ENCODE assay signal across 12 cellular contexts in the genomic region with DNA sequence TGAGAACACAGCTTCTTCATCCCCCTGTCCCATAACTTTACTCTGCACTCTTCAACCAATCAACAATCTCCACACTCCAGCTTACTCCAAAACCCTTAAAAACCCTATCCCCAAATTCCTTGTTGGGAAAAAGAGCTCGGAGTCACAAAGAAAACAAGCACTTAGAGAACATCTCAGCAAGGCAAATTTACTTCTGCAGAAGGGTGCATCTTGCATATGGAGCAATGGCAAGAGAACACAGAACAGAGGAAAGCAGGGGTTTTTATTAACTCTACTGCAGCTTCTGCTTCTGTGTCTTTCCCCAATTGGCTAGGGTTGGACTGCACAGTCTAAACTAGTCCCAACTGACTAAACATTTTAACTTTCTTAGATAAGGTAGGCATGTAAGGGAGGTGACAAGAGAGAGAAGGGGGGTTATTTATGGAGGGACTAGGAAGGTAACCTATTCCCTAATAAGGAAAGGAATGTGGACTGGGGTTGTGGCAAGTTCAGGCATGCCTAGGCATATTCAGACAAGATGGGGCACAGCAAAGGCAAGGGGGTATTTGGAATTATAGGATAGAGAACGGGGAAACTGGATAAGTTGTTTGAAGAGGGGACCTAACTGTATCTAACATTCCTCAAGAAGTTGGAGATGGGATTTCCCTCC.
DNase-seq lines count a peak whose midpoint lies in the region; ATAC-seq and TF ChIP-seq lines count a peak whose summit lies in the region.
"Had no signal": no experiment of that assay in that cellular context is flagged by ENCODE, and none has a peak within 500 bp of the region (broad histone marks: within the 10 kb centered on the region; RNA-seq: fewer than 3 reads in every experiment).

No MANE protein-coding gene starts in this region.

- H3K36me3 Mint-ChIP-seq in H9 (ENCODE audit: insufficient read depth in 1 of 3, low read depth in 3 of 3), result peaks cover 30 to 36% (median 31%) of the 10 kb centered on the region in 3 experiments
- H3K36me3 Mint-ChIP-seq in naive thymus-derived CD4-positive, alpha-beta T cell, result peaks cover 0 to 13% (median 4%) of the 10 kb centered on the region in 5 donors
- H3K36me3 Mint-ChIP-seq: CD14-positive monocyte; CD8-positive, alpha-beta T cell had no signal

- no peak overlapping the region; a peak in 1 of 5 replicates for H3K4me3 Mint-ChIP-seq in H9
- H3K4me3 Mint-ChIP-seq in naive thymus-derived CD4-positive, alpha-beta T cell, result no peak overlapping the region
- H3K4me3 Mint-ChIP-seq: CD14-positive monocyte; CD8-positive, alpha-beta T cell had no signal

- no peak overlapping the region for H3T11ph ChIP-seq in H9 (ENCODE audit: low read length)

- TF ChIP-seq CTCF in H9 (conservative IDR thresholded peaks at IDR 0.05) (no peak), hepatocyte (IDR thresholded peaks at IDR 0.05; ENCODE audit: poor library complexity) (no peak), upper lobe of right lung (IDR thresholded peaks at IDR 0.05) (no peak)

- H2BK5ac ChIP-seq in H9 (ENCODE audit: insufficient read length, low read length), result no peak overlapping the region

- no peak overlapping the region for H3K9ac ChIP-seq in H9 (ENCODE audit: extremely low read depth, insufficient read length, low read length)

- no peak overlapping the region for H3K4me2 ChIP-seq in H9 (ENCODE audit: insufficient read depth, insufficient read length, low read length)
- no peak overlapping the region for H3K4me2 ChIP-seq in hepatocyte
- H3K4me2 ChIP-seq: A549 had no signal

- H3K27me3 ChIP-seq in H9 (ENCODE audit: insufficient read depth, low read length), result no peaks in the 10 kb centered on the region
- no peaks in the 10 kb centered on the region for H3K27me3 ChIP-seq in hepatocyte
- H3K27me3 ChIP-seq in upper lobe of right lung, result no peaks in the 10 kb centered on the region
- H3K27me3 ChIP-seq in naive thymus-derived CD4-positive, alpha-beta T cell (ENCODE audit: control insufficient read depth in 2 of 2, insufficient read depth in 2 of 2, low read length in 2 of 2), result peaks cover 0 to 2% of the 10 kb centered on the region in 2 donors

- H2BK20ac ChIP-seq in H9 (ENCODE audit: low read depth, low read length, poor library complexity, severe bottlenecking), result no peak overlapping the region

- H3K4me1 ChIP-seq in H9 (ENCODE audit: insufficient read depth, low read length) (peaks cover 6% of the 10 kb centered on the region), hepatocyte (ENCODE audit: insufficient read depth) (no peaks in the 10 kb centered on the region), upper lobe of right lung (no peaks in the 10 kb centered on the region)
- H3K4me1 ChIP-seq in naive thymus-derived CD4-positive, alpha-beta T cell (ENCODE audit: control insufficient read depth in 2 of 2, insufficient read depth in 2 of 2, low read length in 2 of 2), result no peaks in the 10 kb centered on the region
- H3K4me1 ChIP-seq: A549 had no signal

- intact Hi-C loops in upper lobe of right lung (cut with DNase I), result no loop called here
- intact Hi-C loops in naive thymus-derived CD4-positive, alpha-beta T cell (cut with micrococcal nuclease), result no loop called here

- CTCF ChIA-PET in naive thymus-derived CD4-positive, alpha-beta T cell (lab: Charles Lee), result no interaction called here

- H3K14ac ChIP-seq in H9 (ENCODE audit: insufficient read depth, low read length), result no peak overlapping the region

- no peak overlapping the region for H4K91ac ChIP-seq in H9 (ENCODE audit: insufficient read length, low read depth, low read length)

- no peaks in the 10 kb centered on the region for H3K79me1 ChIP-seq in H9 (ENCODE audit: insufficient read depth, low read depth, low read length, poor library complexity, severe bottlenecking)

- H3K18ac ChIP-seq in H9 (ENCODE audit: insufficient read length, low read depth, low read length), result no peak overlapping the region

- H3K36me3 ChIP-seq in hepatocyte (replicated peaks; ENCODE audit: insufficient read depth, low read depth), result no peaks in the 10 kb centered on the region
- no peaks in the 10 kb centered on the region for H3K36me3 ChIP-seq in upper lobe of right lung
- H3K36me3 ChIP-seq in naive thymus-derived CD4-positive, alpha-beta T cell (ENCODE audit: control insufficient read depth in 2 of 3, insufficient read depth in 3 of 3, low read length in 3 of 3), result no peaks in the 10 kb centered on the region

- H3K23ac ChIP-seq in H9 (ENCODE audit: insufficient read length, low read depth, low read length), result no peak overlapping the region

- no peaks in the 10 kb centered on the region for H3K9me2 ChIP-seq in hepatocyte (replicated peaks; ENCODE audit: insufficient read depth)

- no peak for ATAC-seq in upper lobe of right lung
- no peak for ATAC-seq in naive thymus-derived CD4-positive, alpha-beta T cell
- ATAC-seq: A549; CD8-positive, alpha-beta T cell had no signal

- POLR2A ChIA-PET in naive thymus-derived CD4-positive, alpha-beta T cell (lab: Charles Lee), result no interaction called here

- DNase-seq in H9 (peak; percentile 40), KBM-7 (peak; percentile 7), hepatocyte (ENCODE audit: low spot score) (peak; percentile 10), DMS53 (lab: John Stamatoyannopoulos, UW) (no peak), upper lobe of right lung (no peak)
- no peak for DNase-seq in naive thymus-derived CD4-positive, alpha-beta T cell
- DNase-seq: CD8-positive, alpha-beta T cell; COR-L47; GF-D8 had no signal

- no CpG with 5 or more reads among the region's 2 CpGs for WGBS in H9 (ENCODE audit: extremely low coverage, insufficient read length, low lambda C conversion rate)
- WGBS in hepatocyte (ENCODE audit: low lambda C conversion rate, missing lambda C conversion rate), result 42% methylated on average over 2 of the region's 2 CpGs

- in situ Hi-C loops in KBM-7 (cut with MboI; ENCODE audit: low pct_unique_long_range_greater_than_20kb, low sequenced_read_pairs), result no loop called here

- H3K4me3 ChIP-seq in hepatocyte (no peak overlapping the region), upper lobe of right lung (no peak overlapping the region)
- H3K4me3 ChIP-seq in naive thymus-derived CD4-positive, alpha-beta T cell (ENCODE audit: low read length), result no peak overlapping the region
- H3K4me3 ChIP-seq: A549 had no signal

- no peak overlapping the region for H3K56ac ChIP-seq in H9 (ENCODE audit: insufficient read length, low read depth, low read length)

- no peak overlapping the region for H3K4ac ChIP-seq in H9 (ENCODE audit: low read depth, low read length)

- no peak overlapping the region for H2BK120ac ChIP-seq in H9 (ENCODE audit: low read depth, low read length, poor library complexity, severe bottlenecking)

- H4K8ac ChIP-seq in H9 (replicated peaks; ENCODE audit: insufficient read length, low read depth, low read length), result no peak overlapping the region

- no peak overlapping the region for H4K5ac ChIP-seq in H9 (ENCODE audit: insufficient read length, low read depth, low read length)

- peaks cover 16% of the 10 kb centered on the region for H3K9me3 ChIP-seq in H9 (ENCODE audit: control insufficient read depth, low read depth, low read length)
- no peaks in the 10 kb centered on the region for H3K9me3 ChIP-seq in hepatocyte (ENCODE audit: low read depth)
- no peaks in the 10 kb centered on the region for H3K9me3 ChIP-seq in upper lobe of right lung
- H3K9me3 ChIP-seq in naive thymus-derived CD4-positive, alpha-beta T cell (ENCODE audit: control insufficient read depth in 2 of 3, low read length in 3 of 3), result peaks cover 0 to 34% (median 0%) of the 10 kb centered on the region in 3 experiments

- H3K79me2 ChIP-seq in H9 (ENCODE audit: insufficient read depth, low read length) (no peaks in the 10 kb centered on the region), hepatocyte (no peaks in the 10 kb centered on the region)

- no peaks in the 10 kb centered on the region for H3K23me2 ChIP-seq in H9 (ENCODE audit: insufficient read length, low read depth, low read length, poor library complexity, severe bottlenecking)

- no peak overlapping the region for H2BK12ac ChIP-seq in H9 (ENCODE audit: insufficient read length, low read depth, low read length)

- H2AFZ ChIP-seq in H9 (ENCODE audit: low read length) (no peak overlapping the region), hepatocyte (no peak overlapping the region)

- H3K9me3 Mint-ChIP-seq in H9, result peaks cover 52 to 53% of the 10 kb centered on the region in 2 experiments
- H3K9me3 Mint-ChIP-seq in naive thymus-derived CD4-positive, alpha-beta T cell, result peaks cover 8 to 70% (median 34%) of the 10 kb centered on the region in 11 donors

- peaks cover 28 to 38% of the 10 kb centered on the region in 2 experiments for H3K4me1 Mint-ChIP-seq in H9
- no peaks in the 10 kb centered on the region for H3K4me1 Mint-ChIP-seq in naive thymus-derived CD4-positive, alpha-beta T cell
- H3K4me1 Mint-ChIP-seq: CD14-positive monocyte, IgD-negative memory B cell had no signal

- H3K27ac ChIP-seq in H9 (ENCODE audit: insufficient read length, low read depth, low read length), result peak overlapping the region; percentile 60
- H3K27ac ChIP-seq in hepatocyte, result peak overlapping the region; percentile 44
- H3K27ac ChIP-seq in upper lobe of right lung, result no peak overlapping the region
- H3K27ac ChIP-seq in naive thymus-derived CD4-positive, alpha-beta T cell (ENCODE audit: low read depth, low read length), result no peak overlapping the region
- H3K27ac ChIP-seq: A549 had no signal

- H3K27ac Mint-ChIP-seq in H9, result no peak overlapping the region
- H3K27ac Mint-ChIP-seq in naive thymus-derived CD4-positive, alpha-beta T cell, result no peak overlapping the region
- H3K27ac Mint-ChIP-seq: CD8-positive, alpha-beta T cell; IgD-negative memory B cell had no signal

- H4K20me1 ChIP-seq in H9 (ENCODE audit: control insufficient read depth, insufficient read depth, insufficient read length), result no peaks in the 10 kb centered on the region
- no peaks in the 10 kb centered on the region for H4K20me1 ChIP-seq in hepatocyte (ENCODE audit: insufficient read depth, poor library complexity, severe bottlenecking)

- H2BK15ac ChIP-seq in H9 (ENCODE audit: low read depth, low read length), result no peak overlapping the region

- no peak overlapping the region for H2AK5ac ChIP-seq in H9 (ENCODE audit: insufficient read length, low read length)

- H3K27me3 Mint-ChIP-seq in H9 (ENCODE audit: low read depth), result peaks cover 49% of the 10 kb centered on the region
- H3K27me3 Mint-ChIP-seq in naive thymus-derived CD4-positive, alpha-beta T cell, result peaks cover 2 to 21% (median 5%) of the 10 kb centered on the region in 5 donors

Comparison
In these comparisons a context has a peak if more than half of its experiments do, and no peak if none do; other contexts are left out.
1. DNase-seq: peak in H9 (single experiment), KBM-7 (single experiment) and hepatocyte (single experiment); none in DMS53 (single experiment), upper lobe of right lung (single experiment) and naive thymus-derived CD4-positive, alpha-beta T cell (0 of 9).
2. H3K27ac ChIP-seq: peak in H9 (single experiment) and hepatocyte (single experiment); none in upper lobe of right lung (single experiment) and naive thymus-derived CD4-positive, alpha-beta T cell (single experiment).